ENCODE assay signal across 1 cellular context in the genomic region with DNA sequence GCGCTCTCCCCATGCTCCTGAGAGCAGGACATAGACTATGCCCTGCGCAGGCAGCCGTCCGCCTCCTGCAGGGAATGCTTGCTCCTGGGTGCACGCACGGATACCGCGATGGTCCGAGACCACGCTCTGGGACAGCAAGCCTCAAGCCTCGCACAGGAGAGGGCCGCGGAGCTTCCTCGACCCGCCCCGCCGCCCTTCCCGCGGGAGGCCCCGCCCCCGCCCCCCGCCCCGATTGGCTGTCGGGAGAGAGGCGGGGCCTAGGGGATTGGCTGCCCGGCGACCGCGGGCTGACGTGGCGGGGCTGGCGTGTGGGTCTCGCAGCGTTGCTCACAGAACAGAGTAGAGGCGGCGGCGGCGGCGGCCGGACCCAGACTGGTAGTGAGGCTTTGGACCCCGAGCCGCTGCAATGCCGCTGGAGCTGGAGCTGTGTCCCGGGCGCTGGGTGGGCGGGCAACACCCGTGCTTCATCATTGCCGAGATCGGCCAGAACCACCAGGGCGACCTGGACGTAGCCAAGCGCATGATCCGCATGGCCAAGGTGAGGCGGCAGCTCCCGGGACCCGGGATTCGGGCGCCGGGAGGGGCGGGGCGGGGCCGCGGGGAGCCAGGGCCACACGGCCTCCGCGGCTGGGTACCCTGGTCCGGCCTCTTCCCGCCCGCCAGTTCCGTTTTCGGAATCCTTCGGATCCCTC.
TF ChIP-seq lines count a peak whose summit lies in the region.

A gene with protein sequence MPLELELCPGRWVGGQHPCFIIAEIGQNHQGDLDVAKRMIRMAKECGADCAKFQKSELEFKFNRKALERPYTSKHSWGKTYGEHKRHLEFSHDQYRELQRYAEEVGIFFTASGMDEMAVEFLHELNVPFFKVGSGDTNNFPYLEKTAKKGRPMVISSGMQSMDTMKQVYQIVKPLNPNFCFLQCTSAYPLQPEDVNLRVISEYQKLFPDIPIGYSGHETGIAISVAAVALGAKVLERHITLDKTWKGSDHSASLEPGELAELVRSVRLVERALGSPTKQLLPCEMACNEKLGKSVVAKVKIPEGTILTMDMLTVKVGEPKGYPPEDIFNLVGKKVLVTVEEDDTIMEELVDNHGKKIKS (plus strand): TSS at position 330 of the 692 bp plus-strand sequence. CDS start 77 bp downstream, at position 407.

TF ChIP-seq in GM12878, 131 proteins besides CTCF, POLR2A, EP300 and RAD21 (continued from another document and continues in another):
- TF ChIP-seq TARDBP (IDR thresholded peaks at IDR 0.05; ENCODE audit: borderline replicate concordance) = 0 out of 2 replicates have a peak, but pooled peaks have one; percentile 14
- no peak for TF ChIP-seq JUND (IDR thresholded peaks at IDR 0.05; ENCODE audit: low read depth, low read length)
- TF ChIP-seq MTA2 (IDR thresholded peaks at IDR 0.05; ENCODE audit: low read depth) = 0 out of 2 replicates have a peak, but pooled peaks have one; percentile 6
- no peak for TF ChIP-seq JUNB (IDR thresholded peaks at IDR 0.05)
- TF ChIP-seq, protein P1, sequence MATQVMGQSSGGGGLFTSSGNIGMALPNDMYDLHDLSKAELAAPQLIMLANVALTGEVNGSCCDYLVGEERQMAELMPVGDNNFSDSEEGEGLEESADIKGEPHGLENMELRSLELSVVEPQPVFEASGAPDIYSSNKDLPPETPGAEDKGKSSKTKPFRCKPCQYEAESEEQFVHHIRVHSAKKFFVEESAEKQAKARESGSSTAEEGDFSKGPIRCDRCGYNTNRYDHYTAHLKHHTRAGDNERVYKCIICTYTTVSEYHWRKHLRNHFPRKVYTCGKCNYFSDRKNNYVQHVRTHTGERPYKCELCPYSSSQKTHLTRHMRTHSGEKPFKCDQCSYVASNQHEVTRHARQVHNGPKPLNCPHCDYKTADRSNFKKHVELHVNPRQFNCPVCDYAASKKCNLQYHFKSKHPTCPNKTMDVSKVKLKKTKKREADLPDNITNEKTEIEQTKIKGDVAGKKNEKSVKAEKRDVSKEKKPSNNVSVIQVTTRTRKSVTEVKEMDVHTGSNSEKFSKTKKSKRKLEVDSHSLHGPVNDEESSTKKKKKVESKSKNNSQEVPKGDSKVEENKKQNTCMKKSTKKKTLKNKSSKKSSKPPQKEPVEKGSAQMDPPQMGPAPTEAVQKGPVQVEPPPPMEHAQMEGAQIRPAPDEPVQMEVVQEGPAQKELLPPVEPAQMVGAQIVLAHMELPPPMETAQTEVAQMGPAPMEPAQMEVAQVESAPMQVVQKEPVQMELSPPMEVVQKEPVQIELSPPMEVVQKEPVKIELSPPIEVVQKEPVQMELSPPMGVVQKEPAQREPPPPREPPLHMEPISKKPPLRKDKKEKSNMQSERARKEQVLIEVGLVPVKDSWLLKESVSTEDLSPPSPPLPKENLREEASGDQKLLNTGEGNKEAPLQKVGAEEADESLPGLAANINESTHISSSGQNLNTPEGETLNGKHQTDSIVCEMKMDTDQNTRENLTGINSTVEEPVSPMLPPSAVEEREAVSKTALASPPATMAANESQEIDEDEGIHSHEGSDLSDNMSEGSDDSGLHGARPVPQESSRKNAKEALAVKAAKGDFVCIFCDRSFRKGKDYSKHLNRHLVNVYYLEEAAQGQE (IDR thresholded peaks at IDR 0.05; ENCODE audit: low read depth, low read length) = no peak
- TF ChIP-seq POLR2AphosphoS2 (IDR thresholded peaks at IDR 0.05; ENCODE audit: low read depth, low read length) = peak; percentile 84
- TF ChIP-seq SMAD5 (IDR thresholded peaks at IDR 0.05; ENCODE audit: low read depth) = peak; percentile 75; the same call in 1 of the 2 replicates
- TF ChIP-seq MXI1 (IDR thresholded peaks at IDR 0.05; ENCODE audit: low read depth, low read length) = 0 out of 2 replicates have a peak, but pooled peaks have one; percentile 15
- peak; percentile 84; the same call in 1 of the 2 replicates for TF ChIP-seq TAF1 (IDR thresholded peaks at IDR 0.05; ENCODE audit: borderline replicate concordance, low read depth, low read length)
- TF ChIP-seq ZBED1 (IDR thresholded peaks at IDR 0.05; ENCODE audit: borderline replicate concordance) = no peak
- peak; percentile 58 for TF ChIP-seq BACH1 (IDR thresholded peaks at IDR 0.05; ENCODE audit: borderline replicate concordance)
- TF ChIP-seq, protein P2, sequence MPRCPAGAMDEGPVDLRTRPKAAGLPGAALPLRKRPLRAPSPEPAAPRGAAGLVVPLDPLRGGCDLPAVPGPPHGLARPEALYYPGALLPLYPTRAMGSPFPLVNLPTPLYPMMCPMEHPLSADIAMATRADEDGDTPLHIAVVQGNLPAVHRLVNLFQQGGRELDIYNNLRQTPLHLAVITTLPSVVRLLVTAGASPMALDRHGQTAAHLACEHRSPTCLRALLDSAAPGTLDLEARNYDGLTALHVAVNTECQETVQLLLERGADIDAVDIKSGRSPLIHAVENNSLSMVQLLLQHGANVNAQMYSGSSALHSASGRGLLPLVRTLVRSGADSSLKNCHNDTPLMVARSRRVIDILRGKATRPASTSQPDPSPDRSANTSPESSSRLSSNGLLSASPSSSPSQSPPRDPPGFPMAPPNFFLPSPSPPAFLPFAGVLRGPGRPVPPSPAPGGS (IDR thresholded peaks at IDR 0.05; ENCODE audit: borderline replicate concordance, insufficient read depth, low read depth, low read length, poor library complexity, severe bottlenecking) = no peak
- no peak for TF ChIP-seq SIX5 (IDR thresholded peaks at IDR 0.05; ENCODE audit: low read depth, low read length, severe bottlenecking)
- TF ChIP-seq TCF3 (IDR thresholded peaks at IDR 0.05; ENCODE audit: borderline replicate concordance, insufficient read depth, low read depth, low read length) = no peak
- TF ChIP-seq IKZF1 (conservative IDR thresholded peaks at IDR 0.05) = peak; percentile 77
- peak; percentile 81 for TF ChIP-seq DPF2 (IDR thresholded peaks at IDR 0.05)
- no peak for TF ChIP-seq NFIC (IDR thresholded peaks at IDR 0.05; ENCODE audit: low read depth, low read length)
- TF ChIP-seq RFX5 (IDR thresholded peaks at IDR 0.05; ENCODE audit: low read depth, low read length) = no peak
- no peak for TF ChIP-seq NBN (IDR thresholded peaks at IDR 0.05)
- TF ChIP-seq BCL11A (IDR thresholded peaks at IDR 0.05; ENCODE audit: low read depth, low read length) = no peak
- TF ChIP-seq SMC3 (IDR thresholded peaks at IDR 0.05; ENCODE audit: borderline replicate concordance, low read length) = no peak
- no peak for TF ChIP-seq YBX1 (IDR thresholded peaks at IDR 0.05)
- TF ChIP-seq, protein P3, sequence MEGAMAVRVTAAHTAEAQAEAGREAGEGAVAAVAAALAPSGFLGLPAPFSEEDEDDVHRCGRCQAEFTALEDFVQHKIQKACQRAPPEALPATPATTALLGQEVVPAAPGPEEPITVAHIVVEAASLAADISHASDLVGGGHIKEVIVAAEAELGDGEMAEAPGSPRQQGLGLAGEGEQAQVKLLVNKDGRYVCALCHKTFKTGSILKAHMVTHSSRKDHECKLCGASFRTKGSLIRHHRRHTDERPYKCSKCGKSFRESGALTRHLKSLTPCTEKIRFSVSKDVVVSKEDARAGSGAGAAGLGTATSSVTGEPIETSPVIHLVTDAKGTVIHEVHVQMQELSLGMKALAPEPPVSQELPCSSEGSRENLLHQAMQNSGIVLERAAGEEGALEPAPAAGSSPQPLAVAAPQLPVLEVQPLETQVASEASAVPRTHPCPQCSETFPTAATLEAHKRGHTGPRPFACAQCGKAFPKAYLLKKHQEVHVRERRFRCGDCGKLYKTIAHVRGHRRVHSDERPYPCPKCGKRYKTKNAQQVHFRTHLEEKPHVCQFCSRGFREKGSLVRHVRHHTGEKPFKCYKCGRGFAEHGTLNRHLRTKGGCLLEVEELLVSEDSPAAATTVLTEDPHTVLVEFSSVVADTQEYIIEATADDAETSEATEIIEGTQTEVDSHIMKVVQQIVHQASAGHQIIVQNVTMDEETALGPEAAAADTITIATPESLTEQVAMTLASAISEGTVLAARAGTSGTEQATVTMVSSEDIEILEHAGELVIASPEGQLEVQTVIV (IDR thresholded peaks at IDR 0.05; ENCODE audit: borderline replicate concordance, partially characterized antibody) = no peak
- no peak for TF ChIP-seq MYB (IDR thresholded peaks at IDR 0.05; ENCODE audit: borderline replicate concordance, low read depth, low read length)
- TF ChIP-seq SIN3A (IDR thresholded peaks at IDR 0.05; ENCODE audit: low read depth, low read length) = no peak
- TF ChIP-seq, protein P4, sequence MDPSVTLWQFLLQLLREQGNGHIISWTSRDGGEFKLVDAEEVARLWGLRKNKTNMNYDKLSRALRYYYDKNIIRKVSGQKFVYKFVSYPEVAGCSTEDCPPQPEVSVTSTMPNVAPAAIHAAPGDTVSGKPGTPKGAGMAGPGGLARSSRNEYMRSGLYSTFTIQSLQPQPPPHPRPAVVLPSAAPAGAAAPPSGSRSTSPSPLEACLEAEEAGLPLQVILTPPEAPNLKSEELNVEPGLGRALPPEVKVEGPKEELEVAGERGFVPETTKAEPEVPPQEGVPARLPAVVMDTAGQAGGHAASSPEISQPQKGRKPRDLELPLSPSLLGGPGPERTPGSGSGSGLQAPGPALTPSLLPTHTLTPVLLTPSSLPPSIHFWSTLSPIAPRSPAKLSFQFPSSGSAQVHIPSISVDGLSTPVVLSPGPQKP (IDR thresholded peaks at IDR 0.05; ENCODE audit: low read depth, low read length) = no peak
- TF ChIP-seq, protein P5, sequence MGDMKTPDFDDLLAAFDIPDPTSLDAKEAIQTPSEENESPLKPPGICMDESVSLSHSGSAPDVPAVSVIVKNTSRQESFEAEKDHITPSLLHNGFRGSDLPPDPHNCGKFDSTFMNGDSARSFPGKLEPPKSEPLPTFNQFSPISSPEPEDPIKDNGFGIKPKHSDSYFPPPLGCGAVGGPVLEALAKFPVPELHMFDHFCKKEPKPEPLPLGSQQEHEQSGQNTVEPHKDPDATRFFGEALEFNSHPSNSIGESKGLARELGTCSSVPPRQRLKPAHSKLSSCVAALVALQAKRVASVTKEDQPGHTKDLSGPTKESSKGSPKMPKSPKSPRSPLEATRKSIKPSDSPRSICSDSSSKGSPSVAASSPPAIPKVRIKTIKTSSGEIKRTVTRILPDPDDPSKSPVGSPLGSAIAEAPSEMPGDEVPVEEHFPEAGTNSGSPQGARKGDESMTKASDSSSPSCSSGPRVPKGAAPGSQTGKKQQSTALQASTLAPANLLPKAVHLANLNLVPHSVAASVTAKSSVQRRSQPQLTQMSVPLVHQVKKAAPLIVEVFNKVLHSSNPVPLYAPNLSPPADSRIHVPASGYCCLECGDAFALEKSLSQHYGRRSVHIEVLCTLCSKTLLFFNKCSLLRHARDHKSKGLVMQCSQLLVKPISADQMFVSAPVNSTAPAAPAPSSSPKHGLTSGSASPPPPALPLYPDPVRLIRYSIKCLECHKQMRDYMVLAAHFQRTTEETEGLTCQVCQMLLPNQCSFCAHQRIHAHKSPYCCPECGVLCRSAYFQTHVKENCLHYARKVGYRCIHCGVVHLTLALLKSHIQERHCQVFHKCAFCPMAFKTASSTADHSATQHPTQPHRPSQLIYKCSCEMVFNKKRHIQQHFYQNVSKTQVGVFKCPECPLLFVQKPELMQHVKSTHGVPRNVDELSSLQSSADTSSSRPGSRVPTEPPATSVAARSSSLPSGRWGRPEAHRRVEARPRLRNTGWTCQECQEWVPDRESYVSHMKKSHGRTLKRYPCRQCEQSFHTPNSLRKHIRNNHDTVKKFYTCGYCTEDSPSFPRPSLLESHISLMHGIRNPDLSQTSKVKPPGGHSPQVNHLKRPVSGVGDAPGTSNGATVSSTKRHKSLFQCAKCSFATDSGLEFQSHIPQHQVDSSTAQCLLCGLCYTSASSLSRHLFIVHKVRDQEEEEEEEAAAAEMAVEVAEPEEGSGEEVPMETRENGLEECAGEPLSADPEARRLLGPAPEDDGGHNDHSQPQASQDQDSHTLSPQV (IDR thresholded peaks at IDR 0.05) = no peak
- TF ChIP-seq CBX3 (IDR thresholded peaks at IDR 0.05; ENCODE audit: borderline replicate concordance, low read depth) = no peak
- no peak for TF ChIP-seq TBL1XR1 (IDR thresholded peaks at IDR 0.05; ENCODE audit: low read depth, low read length)
- TF ChIP-seq, protein P6, sequence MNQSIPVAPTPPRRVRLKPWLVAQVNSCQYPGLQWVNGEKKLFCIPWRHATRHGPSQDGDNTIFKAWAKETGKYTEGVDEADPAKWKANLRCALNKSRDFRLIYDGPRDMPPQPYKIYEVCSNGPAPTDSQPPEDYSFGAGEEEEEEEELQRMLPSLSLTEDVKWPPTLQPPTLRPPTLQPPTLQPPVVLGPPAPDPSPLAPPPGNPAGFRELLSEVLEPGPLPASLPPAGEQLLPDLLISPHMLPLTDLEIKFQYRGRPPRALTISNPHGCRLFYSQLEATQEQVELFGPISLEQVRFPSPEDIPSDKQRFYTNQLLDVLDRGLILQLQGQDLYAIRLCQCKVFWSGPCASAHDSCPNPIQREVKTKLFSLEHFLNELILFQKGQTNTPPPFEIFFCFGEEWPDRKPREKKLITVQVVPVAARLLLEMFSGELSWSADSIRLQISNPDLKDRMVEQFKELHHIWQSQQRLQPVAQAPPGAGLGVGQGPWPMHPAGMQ (IDR thresholded peaks at IDR 0.05; ENCODE audit: borderline replicate concordance) = no peak
- TF ChIP-seq, protein P7, sequence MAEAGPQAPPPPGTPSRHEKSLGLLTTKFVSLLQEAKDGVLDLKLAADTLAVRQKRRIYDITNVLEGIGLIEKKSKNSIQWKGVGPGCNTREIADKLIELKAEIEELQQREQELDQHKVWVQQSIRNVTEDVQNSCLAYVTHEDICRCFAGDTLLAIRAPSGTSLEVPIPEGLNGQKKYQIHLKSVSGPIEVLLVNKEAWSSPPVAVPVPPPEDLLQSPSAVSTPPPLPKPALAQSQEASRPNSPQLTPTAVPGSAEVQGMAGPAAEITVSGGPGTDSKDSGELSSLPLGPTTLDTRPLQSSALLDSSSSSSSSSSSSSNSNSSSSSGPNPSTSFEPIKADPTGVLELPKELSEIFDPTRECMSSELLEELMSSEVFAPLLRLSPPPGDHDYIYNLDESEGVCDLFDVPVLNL (IDR thresholded peaks at IDR 0.05; ENCODE audit: low read depth, low read length) = no peak
- TF ChIP-seq, protein P8, sequence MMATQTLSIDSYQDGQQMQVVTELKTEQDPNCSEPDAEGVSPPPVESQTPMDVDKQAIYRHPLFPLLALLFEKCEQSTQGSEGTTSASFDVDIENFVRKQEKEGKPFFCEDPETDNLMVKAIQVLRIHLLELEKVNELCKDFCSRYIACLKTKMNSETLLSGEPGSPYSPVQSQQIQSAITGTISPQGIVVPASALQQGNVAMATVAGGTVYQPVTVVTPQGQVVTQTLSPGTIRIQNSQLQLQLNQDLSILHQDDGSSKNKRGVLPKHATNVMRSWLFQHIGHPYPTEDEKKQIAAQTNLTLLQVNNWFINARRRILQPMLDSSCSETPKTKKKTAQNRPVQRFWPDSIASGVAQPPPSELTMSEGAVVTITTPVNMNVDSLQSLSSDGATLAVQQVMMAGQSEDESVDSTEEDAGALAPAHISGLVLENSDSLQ (IDR thresholded peaks at IDR 0.05) = peak; percentile 25; the same call in 1 of the 2 replicates
- TF ChIP-seq CHD1 (IDR thresholded peaks at IDR 0.05; ENCODE audit: low read depth, low read length) = no peak
- no peak for TF ChIP-seq CBX5 (IDR thresholded peaks at IDR 0.05; ENCODE audit: low read depth)
- TF ChIP-seq PAX5 (IDR thresholded peaks at IDR 0.05; ENCODE audit: borderline replicate concordance, low read depth, low read length) = no peak
- TF ChIP-seq, protein P9, sequence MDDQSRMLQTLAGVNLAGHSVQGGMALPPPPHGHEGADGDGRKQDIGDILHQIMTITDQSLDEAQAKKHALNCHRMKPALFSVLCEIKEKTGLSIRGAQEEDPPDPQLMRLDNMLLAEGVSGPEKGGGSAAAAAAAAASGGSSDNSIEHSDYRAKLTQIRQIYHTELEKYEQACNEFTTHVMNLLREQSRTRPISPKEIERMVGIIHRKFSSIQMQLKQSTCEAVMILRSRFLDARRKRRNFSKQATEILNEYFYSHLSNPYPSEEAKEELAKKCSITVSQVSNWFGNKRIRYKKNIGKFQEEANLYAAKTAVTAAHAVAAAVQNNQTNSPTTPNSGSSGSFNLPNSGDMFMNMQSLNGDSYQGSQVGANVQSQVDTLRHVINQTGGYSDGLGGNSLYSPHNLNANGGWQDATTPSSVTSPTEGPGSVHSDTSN (IDR thresholded peaks at IDR 0.05; ENCODE audit: insufficient replicate concordance, low read depth, low read length) = no peak
